Comparison of ENCODE assay signal across 14 cellular contexts in genomic region chr17:63113167-63113566, GRCh38.
DNase-seq lines count a peak whose midpoint lies in the region; ATAC-seq and TF ChIP-seq lines count a peak whose summit lies in the region.
"Had no signal": no experiment of that assay in that cellular context is flagged by ENCODE, and none has a peak within 500 bp of the region (broad histone marks: within the 10 kb centered on the region; RNA-seq: fewer than 3 reads in every experiment).

No MANE protein-coding gene starts in this region.

- DNase-seq in left ventricle myocardium inferior: no peak
- DNase-seq in heart right ventricle: no peak
- no peak for DNase-seq in OCI-LY7 (ENCODE audit: low spot score)
- DNase-seq in foreskin keratinocyte: no peak
- DNase-seq in NCI-H2196 treated with DMSO at 0.1 percent for 48 hours (lab: John Stamatoyannopoulos, UW; ENCODE audit: unreplicated experiment): no peak
- no peak for DNase-seq in EL
- DNase-seq: body of pancreas, C1 segment of cervical spinal cord, gastrocnemius medialis, GOT3, NCI-H345 had no signal

- H2AFZ ChIP-seq in OCI-LY7 (ENCODE audit: low read length): no peak overlapping the region

- POLR2A ChIA-PET in OCI-LY7 (lab: Charles Lee): no interaction called here

- intact Hi-C loops in left ventricle myocardium inferior (cut with micrococcal nuclease): no loop called here
- intact Hi-C loops in heart right ventricle (cut with DNase I): no loop called here
- intact Hi-C loops in OCI-LY7 (cut with micrococcal nuclease; ENCODE audit: unreplicated experiment): no loop called here

- H3K9me2 ChIP-seq in OCI-LY7 (ENCODE audit: insufficient read depth, low read length): no peaks in the 10 kb centered on the region

- no peak for ATAC-seq in heart right ventricle
- ATAC-seq in foreskin keratinocyte: no peak
- ATAC-seq in GM18861 (IDR thresholded peaks at IDR 0.05; ENCODE audit: unreplicated experiment): no peak
- ATAC-seq in HG02938 (IDR thresholded peaks at IDR 0.05; ENCODE audit: unreplicated experiment): no peak
- ATAC-seq: body of pancreas, gastrocnemius medialis had no signal

- CTCF ChIA-PET in OCI-LY7 (lab: Charles Lee; ENCODE audit: unreplicated experiment): no interaction called here

- peak; percentile 37 for TF ChIP-seq CTCF in left ventricle myocardium inferior (IDR thresholded peaks at IDR 0.05; ENCODE audit: borderline replicate concordance)
- peak in 4 of 9 donors; percentile 17 to 37 (median 26) for TF ChIP-seq CTCF in heart right ventricle (IDR thresholded peaks at IDR 0.05)
- TF ChIP-seq CTCF in OCI-LY7 (conservative IDR thresholded peaks at IDR 0.05; ENCODE audit: low read length): peak; percentile 31; the same call in 1 of the 2 replicates
- peak; percentile 40 for TF ChIP-seq CTCF in foreskin keratinocyte (conservative IDR thresholded peaks at IDR 0.05)

- no peak overlapping the region for H3K4me2 ChIP-seq in OCI-LY7 (ENCODE audit: low read length)

- no TSS peak for BruUV-seq in OCI-LY7 (replicated peaks; lab: Mats Ljungman, UMichigan)

- H3K9me3 ChIP-seq in left ventricle myocardium inferior (replicated peaks) (no peaks in the 10 kb centered on the region), heart right ventricle (no peaks in the 10 kb centered on the region), OCI-LY7 (ENCODE audit: low read length) (no peaks in the 10 kb centered on the region)
- H3K9me3 ChIP-seq: body of pancreas, gastrocnemius medialis had no signal

- no peaks in the 10 kb centered on the region for H3K27me3 ChIP-seq in left ventricle myocardium inferior (ENCODE audit: low read depth)
- no peaks in the 10 kb centered on the region for H3K27me3 ChIP-seq in heart right ventricle
- no peaks in the 10 kb centered on the region for H3K27me3 ChIP-seq in foreskin keratinocyte
- H3K27me3 ChIP-seq: body of pancreas, gastrocnemius medialis had no signal

- H4K20me1 ChIP-seq in OCI-LY7 (ENCODE audit: insufficient read depth, low read length): no peaks in the 10 kb centered on the region; the same call in 1 of the 2 replicates

- H3K4me1 ChIP-seq in left ventricle myocardium inferior (no peaks in the 10 kb centered on the region), heart right ventricle (no peaks in the 10 kb centered on the region), OCI-LY7 (ENCODE audit: insufficient read depth, low read length, poor library complexity, severe bottlenecking) (no peaks in the 10 kb centered on the region), foreskin keratinocyte (no peaks in the 10 kb centered on the region)
- H3K4me1 ChIP-seq: body of pancreas, gastrocnemius medialis had no signal

- H3K36me3 ChIP-seq in left ventricle myocardium inferior (no peaks in the 10 kb centered on the region), heart right ventricle (no peaks in the 10 kb centered on the region), OCI-LY7 (ENCODE audit: insufficient read depth, low read length) (no peaks in the 10 kb centered on the region)
- H3K36me3 ChIP-seq: gastrocnemius medialis had no signal

- H3K79me2 ChIP-seq in OCI-LY7 (ENCODE audit: insufficient read depth, low read depth, low read length): no peaks in the 10 kb centered on the region

- H3K4me3 ChIP-seq in left ventricle myocardium inferior: no peak overlapping the region
- no peak overlapping the region for H3K4me3 ChIP-seq in heart right ventricle
- H3K4me3 ChIP-seq in OCI-LY7 (ENCODE audit: low read depth, low read length, poor library complexity, severe bottlenecking): no peak overlapping the region
- H3K4me3 ChIP-seq: body of pancreas, gastrocnemius medialis had no signal

- WGBS in heart right ventricle, 2 donors: 86 to 89% methylated on average over 4 of the region's 4 CpGs

- no peak overlapping the region for H3K27ac ChIP-seq in left ventricle myocardium inferior (replicated peaks)
- H3K27ac ChIP-seq in heart right ventricle: no peak overlapping the region
- no peak overlapping the region for H3K27ac ChIP-seq in OCI-LY7 (ENCODE audit: low read depth, low read length, poor library complexity, severe bottlenecking)
- no peak overlapping the region for H3K27ac ChIP-seq in foreskin keratinocyte
- H3K27ac ChIP-seq: body of pancreas, gastrocnemius medialis, HL-60 had no signal
